8 cellular contexts compared by ENCODE assay signal in genomic region chr5:179732412-179732917, GRCh38. TPM values are rescaled to one million over a fixed set of nuclear protein-coding genes. Genes with fewer than 3 reads are reported as not detected.
DNase-seq lines count a peak whose midpoint lies in the region; ATAC-seq and TF ChIP-seq lines count a peak whose summit lies in the region.

MAML1 (plus strand) TSS chr5:179732822; CDS start chr5:179733113, 291 bp downstream.

- no peaks in the 10 kb centered on the region for H3K9me3 Mint-ChIP-seq in activated naive CD8-positive, alpha-beta T cell treated with anti-CD3 and anti-CD28 coated beads, Interleukin-2, amount 10 ng/mL, durations not matched to agents 7 days and 5 days
- H3K9me3 Mint-ChIP-seq in glutamatergic neuron (ENCODE audit: unreplicated experiment) = peaks cover 3% of the 10 kb centered on the region
- no peaks in the 10 kb centered on the region for H3K9me3 Mint-ChIP-seq in osteocyte (ENCODE audit: unreplicated experiment)

- peaks cover 42% of the 10 kb centered on the region for H3K79me2 ChIP-seq in SU-DHL-6 (ENCODE audit: insufficient read depth, low read length)

- TF ChIP-seq CTCF in SU-DHL-6 (IDR thresholded peaks at IDR 0.05; ENCODE audit: insufficient read depth, low read length, poor library complexity, severe bottlenecking) (no peak), glutamatergic neuron (IDR thresholded peaks at IDR 0.05; ENCODE audit: partially characterized antibody, unreplicated experiment) (no peak), osteocyte (IDR thresholded peaks at IDR 0.05) (no peak)

- H3K9me2 ChIP-seq in SU-DHL-6 (replicated peaks; ENCODE audit: insufficient read depth, low read length) = no peaks in the 10 kb centered on the region

- H3F3A ChIP-seq in SU-DHL-6 (ENCODE audit: insufficient read depth) = peaks cover 46% of the 10 kb centered on the region

- H3K4me2 ChIP-seq in SU-DHL-6 (ENCODE audit: low read depth, low read length, poor library complexity, severe bottlenecking) = peak within 1 kb of the TSS; percentile 95

- H3K27ac Mint-ChIP-seq in activated naive CD8-positive, alpha-beta T cell treated with anti-CD3 and anti-CD28 coated beads, Interleukin-2, amount 10 ng/mL, durations not matched to agents 7 days and 5 days = peak within 1 kb of the TSS; percentile 87
- H3K27ac Mint-ChIP-seq in glutamatergic neuron (ENCODE audit: unreplicated experiment) = peak within 1 kb of the TSS; percentile 94
- H3K27ac Mint-ChIP-seq in osteocyte (ENCODE audit: unreplicated experiment) = peak within 1 kb of the TSS; percentile 90

- POLR2A ChIA-PET in activated naive CD8-positive, alpha-beta T cell treated with anti-CD3 and anti-CD28 coated beads, Interleukin-2, amount 10 ng/mL, durations not matched to agents 7 days and 5 days (lab: Charles Lee) = interaction anchor here (0.5 to 3.3 kb wide), 17 partner anchors 9 to 1128 kb away, joined by 3 to 23 read pairs (median 4); partner anchors contain the start of genes HNRNPH1, LTC4S, RUFY1 and SQSTM1

- H2AFZ ChIP-seq in SU-DHL-6 (ENCODE audit: low read depth, low read length, severe bottlenecking) = peak within 1 kb of the TSS; percentile 79

- peaks cover 18% of the 10 kb centered on the region for H3K36me3 Mint-ChIP-seq in activated naive CD8-positive, alpha-beta T cell treated with anti-CD3 and anti-CD28 coated beads, Interleukin-2, amount 10 ng/mL, durations not matched to agents 7 days and 5 days
- H3K36me3 Mint-ChIP-seq in glutamatergic neuron (ENCODE audit: unreplicated experiment) (no peaks in the 10 kb centered on the region), osteocyte (ENCODE audit: unreplicated experiment) (peaks cover 28% of the 10 kb centered on the region)

- H3K4me3 Mint-ChIP-seq in activated naive CD8-positive, alpha-beta T cell treated with anti-CD3 and anti-CD28 coated beads, Interleukin-2, amount 10 ng/mL, durations not matched to agents 7 days and 5 days = peak within 1 kb of the TSS; percentile 95
- H3K4me3 Mint-ChIP-seq in glutamatergic neuron (ENCODE audit: unreplicated experiment) (peak within 1 kb of the TSS; percentile 89), osteocyte (ENCODE audit: unreplicated experiment) (peak within 1 kb of the TSS; percentile 94)

- H3K9me3 ChIP-seq in SU-DHL-6 (ENCODE audit: insufficient read depth, low read length) (no peaks in the 10 kb centered on the region), thymus (ENCODE audit: control insufficient read depth) (no peaks in the 10 kb centered on the region)

- H3K9ac ChIP-seq in SU-DHL-6 (ENCODE audit: low read length) = peak within 1 kb of the TSS; percentile 90

- H3K36me3 ChIP-seq in SU-DHL-6 (ENCODE audit: low read length) (peaks cover 33% of the 10 kb centered on the region), thymus (ENCODE audit: control insufficient read depth, insufficient read depth) (peaks cover 11% of the 10 kb centered on the region)

- H3K27ac ChIP-seq in SU-DHL-6 (ENCODE audit: low read depth, low read length) = peak within 1 kb of the TSS; percentile 71
- H3K27ac ChIP-seq in thymus (ENCODE audit: low read depth) = peak within 1 kb of the TSS; percentile 95

- WGBS in thymus = under 1% methylated on average over 41 of the region's 41 CpGs

- no peaks in the 10 kb centered on the region for H3K27me3 Mint-ChIP-seq in activated naive CD8-positive, alpha-beta T cell treated with anti-CD3 and anti-CD28 coated beads, Interleukin-2, amount 10 ng/mL, durations not matched to agents 7 days and 5 days
- H3K27me3 Mint-ChIP-seq in glutamatergic neuron (ENCODE audit: unreplicated experiment) = peaks cover 3% of the 10 kb centered on the region
- H3K27me3 Mint-ChIP-seq in osteocyte (ENCODE audit: unreplicated experiment) = no peaks in the 10 kb centered on the region

- peaks cover 18% of the 10 kb centered on the region for H3K4me1 Mint-ChIP-seq in activated naive CD8-positive, alpha-beta T cell treated with anti-CD3 and anti-CD28 coated beads, Interleukin-2, amount 10 ng/mL, durations not matched to agents 7 days and 5 days
- H3K4me1 Mint-ChIP-seq in glutamatergic neuron (ENCODE audit: low read depth, unreplicated experiment) (peaks cover 5% of the 10 kb centered on the region), osteocyte (ENCODE audit: unreplicated experiment) (peaks cover 39% of the 10 kb centered on the region)

- H3K4me3 ChIP-seq in SU-DHL-6 (ENCODE audit: insufficient read depth, low read length, poor library complexity, severe bottlenecking) (peak within 1 kb of the TSS; percentile 99), thymus (ENCODE audit: low read length) (peak within 1 kb of the TSS; percentile 94)

- ATAC-seq in HG02678 (IDR thresholded peaks at IDR 0.05; ENCODE audit: unreplicated experiment) = peak; percentile 92
- ATAC-seq in activated naive CD8-positive, alpha-beta T cell treated with anti-CD3 and anti-CD28 coated beads, Interleukin-2, amount 10 ng/mL, durations not matched to agents 7 days and 5 days (ENCODE audit: low read depth) = peak; percentile 97

- peaks cover 3% of the 10 kb centered on the region; the same call in 1 of the 2 replicates for H4K20me1 ChIP-seq in SU-DHL-6 (ENCODE audit: low read depth, low read length)

- TF ChIP-seq POLR2A in GM10847 (IDR thresholded peaks at IDR 0.05; ENCODE audit: extremely low read depth, insufficient read length) = peak; percentile 71

- DNase-seq in NCI-H128 (lab: John Stamatoyannopoulos, UW; ENCODE audit: unreplicated experiment) (peak; percentile 95), glutamatergic neuron (peak; percentile 100), osteocyte (ENCODE audit: extremely low spot score, unreplicated experiment) (peak; percentile 100)
- peak; percentile 98 for DNase-seq in activated naive CD8-positive, alpha-beta T cell treated with anti-CD3 and anti-CD28 coated beads, Interleukin-2, amount 10 ng/mL, durations not matched to agents 7 days and 5 days

- no peaks in the 10 kb centered on the region for H3K27me3 ChIP-seq in SU-DHL-6 (ENCODE audit: low read length)
- no peaks in the 10 kb centered on the region for H3K27me3 ChIP-seq in thymus (ENCODE audit: control insufficient read depth, insufficient read depth)

- peaks cover 10% of the 10 kb centered on the region for H3K4me1 ChIP-seq in thymus (ENCODE audit: control insufficient read depth, insufficient read depth, low read length)

RNA-seq across cellular contexts. Expression of gene MAML1, which starts in this region (rescaled TPM):
- 10 to 100 TPM; 38.5 TPM for total RNA-seq in activated naive CD8-positive, alpha-beta T cell treated with anti-CD3 and anti-CD28 coated beads, Interleukin-2, amount 10 ng/mL, durations not matched to agents 7 days and 5 days
- 30.0 TPM for total RNA-seq in glutamatergic neuron (ENCODE audit: unreplicated experiment)
- total RNA-seq in osteocyte = 33.1 and 34.1 TPM in 2 replicates
- polyA plus RNA-seq in thymus = 13.3 TPM

Comparison
In these comparisons a context has a peak if more than half of its experiments do, and no peak if none do; other contexts are left out.
1. Peak in every context shown above with its lines: DNase-seq, ATAC-seq, H3K4me3 ChIP-seq and H3K27ac ChIP-seq.